ENCODE assay signal across 11 cellular contexts in the genomic region with DNA sequence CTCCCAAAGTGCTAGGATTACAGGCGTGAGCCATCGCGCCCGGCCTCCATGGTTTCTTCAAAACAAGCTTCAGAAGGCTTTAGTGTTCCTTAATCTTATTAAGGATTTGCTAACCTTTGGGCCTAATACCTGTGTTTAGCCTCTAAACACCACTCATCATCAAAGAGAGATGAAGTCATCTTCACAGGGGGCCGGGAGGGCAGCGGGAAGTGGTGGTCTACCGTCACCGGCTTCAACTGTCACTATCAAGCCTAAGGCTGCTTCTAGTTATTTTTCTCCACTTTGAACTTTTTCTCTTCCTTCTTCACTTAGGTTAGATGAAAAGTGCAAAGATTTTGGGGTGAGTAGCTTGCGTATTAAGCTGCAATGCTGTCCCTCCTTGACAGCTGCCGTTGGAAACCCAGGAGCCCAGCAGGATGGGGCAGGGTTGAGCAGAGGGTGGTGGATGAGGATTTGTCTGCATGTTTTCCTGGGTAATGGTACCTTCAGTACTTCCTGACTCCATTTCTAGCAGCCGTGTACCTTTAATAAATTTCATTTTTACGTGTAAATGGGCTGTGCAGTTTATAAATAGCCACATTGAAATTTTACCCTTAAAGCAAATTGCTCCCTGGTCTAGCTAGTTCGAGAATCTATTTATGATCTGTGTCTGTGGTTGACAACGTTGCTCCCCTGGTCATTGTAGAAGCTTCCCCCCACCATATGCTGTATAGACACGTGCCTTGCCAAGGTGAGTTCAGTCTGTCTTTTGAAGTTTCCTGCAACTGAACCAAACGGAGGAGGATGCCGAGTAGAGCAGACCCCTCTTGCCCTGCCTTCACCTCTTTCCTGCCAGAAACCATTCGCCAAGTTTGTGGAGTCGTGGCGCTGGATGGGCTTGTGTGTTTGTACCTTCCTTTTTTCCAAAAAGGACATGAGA.
DNase-seq lines count a peak whose midpoint lies in the region; ATAC-seq and TF ChIP-seq lines count a peak whose summit lies in the region.
"Had no signal": no experiment of that assay in that cellular context is flagged by ENCODE, and none has a peak within 500 bp of the region (broad histone marks: within the 10 kb centered on the region; RNA-seq: fewer than 3 reads in every experiment).

No MANE protein-coding gene starts in this region.

- H3K4me3 ChIP-seq in skeletal muscle tissue (ENCODE audit: low read length in 3 of 3), result peak overlapping the region; percentile 18 to 54 (median 34)

- no peak for DNase-seq in activated CD4-positive, alpha-beta T cell treated with anti-CD3 and anti-CD28 coated beads, Interleukin-2, amount 10 ng/mL, durations not matched to agents 24 days and 14 days
- DNase-seq in activated CD4-positive, alpha-beta T cell treated with anti-CD3 and anti-CD28 coated beads for 48 hours, result no peak
- DNase-seq in NCI-H82 (lab: John Stamatoyannopoulos, UW) (peak; percentile 95), DMS53 treated with DMSO at 0.1 percent for 48 hours (lab: John Stamatoyannopoulos, UW; ENCODE audit: unreplicated experiment) (no peak), occipital lobe (lab: John Stamatoyannopoulos, UW) (no peak), omental fat pad (ENCODE audit: low spot score) (no peak)
- DNase-seq in central memory CD8-positive, alpha-beta T cell (ENCODE audit: low spot score in 2 of 2), result no peak
- DNase-seq: ACHN, NCI-H1694 had no signal

- H3K4me1 Mint-ChIP-seq in activated CD4-positive, alpha-beta T cell treated with anti-CD3 and anti-CD28 coated beads, Interleukin-2, amount 10 ng/mL, durations not matched to agents 24 days and 14 days, result peaks cover 35% of the 10 kb centered on the region
- peaks cover 19% of the 10 kb centered on the region for H3K4me1 Mint-ChIP-seq in central memory CD8-positive, alpha-beta T cell
- H3K4me1 Mint-ChIP-seq: neural crest cell had no signal

- peaks cover 38% of the 10 kb centered on the region for H3K36me3 Mint-ChIP-seq in activated CD4-positive, alpha-beta T cell treated with anti-CD3 and anti-CD28 coated beads, Interleukin-2, amount 10 ng/mL, durations not matched to agents 24 days and 14 days (ENCODE audit: low read depth)
- peaks cover 2% of the 10 kb centered on the region for H3K36me3 Mint-ChIP-seq in central memory CD8-positive, alpha-beta T cell (ENCODE audit: insufficient read depth)

- peak overlapping the region; percentile 47 for H3K27ac ChIP-seq in skeletal muscle tissue (ENCODE audit: low read depth, low read length)

- peaks cover 45 to 76% (median 62%) of the 10 kb centered on the region in 3 donors for H3K4me1 ChIP-seq in skeletal muscle tissue (ENCODE audit: control insufficient read depth in 3 of 3, insufficient read depth in 3 of 3, low read length in 3 of 3)

- H3K4me3 Mint-ChIP-seq in activated CD4-positive, alpha-beta T cell treated with anti-CD3 and anti-CD28 coated beads, Interleukin-2, amount 10 ng/mL, durations not matched to agents 24 days and 14 days, result peak overlapping the region; percentile 55
- H3K4me3 Mint-ChIP-seq in central memory CD8-positive, alpha-beta T cell, result peak overlapping the region; percentile 19
- H3K4me3 Mint-ChIP-seq: neural crest cell had no signal

- H3K9ac ChIP-seq in skeletal muscle tissue (ENCODE audit: low read depth in 1 of 3, low read length in 3 of 3), result peak overlapping the region; percentile 7 to 76 (median 23)

- no peak for TF ChIP-seq CTCF in omental fat pad (IDR thresholded peaks at IDR 0.05)

- peaks cover 0 to 4% (median 0%) of the 10 kb centered on the region in 3 donors for H3K36me3 ChIP-seq in skeletal muscle tissue (ENCODE audit: control insufficient read depth in 3 of 3, insufficient read depth in 3 of 3, low read length in 3 of 3)

- H3K27me3 ChIP-seq in skeletal muscle tissue (ENCODE audit: control insufficient read depth in 3 of 3, insufficient read depth in 3 of 3, low read length in 3 of 3), result no peaks in the 10 kb centered on the region

- intact Hi-C loops in activated CD4-positive, alpha-beta T cell treated with anti-CD3 and anti-CD28 coated beads, Interleukin-2, amount 10 ng/mL, durations not matched to agents 24 days and 14 days (cut with micrococcal nuclease), result loop anchor here (2.0 to 5.0 kb wide), 2 partner anchors 20 to 64 kb away; partner anchors contain the start of gene SYNJ2

- no peaks in the 10 kb centered on the region for H3K27me3 Mint-ChIP-seq in activated CD4-positive, alpha-beta T cell treated with anti-CD3 and anti-CD28 coated beads, Interleukin-2, amount 10 ng/mL, durations not matched to agents 24 days and 14 days
- H3K27me3 Mint-ChIP-seq in central memory CD8-positive, alpha-beta T cell, result no peaks in the 10 kb centered on the region

- H3K9me3 ChIP-seq in skeletal muscle tissue (ENCODE audit: control insufficient read depth in 3 of 3, low read length in 3 of 3), result no peaks in the 10 kb centered on the region

- peak overlapping the region; percentile 64 for H3K27ac Mint-ChIP-seq in activated CD4-positive, alpha-beta T cell treated with anti-CD3 and anti-CD28 coated beads, Interleukin-2, amount 10 ng/mL, durations not matched to agents 24 days and 14 days
- peak overlapping the region; percentile 65 for H3K27ac Mint-ChIP-seq in central memory CD8-positive, alpha-beta T cell (ENCODE audit: low read depth)

- ATAC-seq in central memory CD8-positive, alpha-beta T cell (replicated peaks; ENCODE audit: extremely low read depth, poor library complexity, severe bottlenecking), result peak; percentile 41
- ATAC-seq in omental fat pad (ENCODE audit: low FRiP score), result no peak

- peaks cover 3% of the 10 kb centered on the region for H3K9me3 Mint-ChIP-seq in activated CD4-positive, alpha-beta T cell treated with anti-CD3 and anti-CD28 coated beads, Interleukin-2, amount 10 ng/mL, durations not matched to agents 24 days and 14 days
- no peaks in the 10 kb centered on the region for H3K9me3 Mint-ChIP-seq in central memory CD8-positive, alpha-beta T cell
- H3K9me3 Mint-ChIP-seq: neural crest cell had no signal
